Comparison of ENCODE assay signal across 20 cellular contexts in the genomic region with DNA sequence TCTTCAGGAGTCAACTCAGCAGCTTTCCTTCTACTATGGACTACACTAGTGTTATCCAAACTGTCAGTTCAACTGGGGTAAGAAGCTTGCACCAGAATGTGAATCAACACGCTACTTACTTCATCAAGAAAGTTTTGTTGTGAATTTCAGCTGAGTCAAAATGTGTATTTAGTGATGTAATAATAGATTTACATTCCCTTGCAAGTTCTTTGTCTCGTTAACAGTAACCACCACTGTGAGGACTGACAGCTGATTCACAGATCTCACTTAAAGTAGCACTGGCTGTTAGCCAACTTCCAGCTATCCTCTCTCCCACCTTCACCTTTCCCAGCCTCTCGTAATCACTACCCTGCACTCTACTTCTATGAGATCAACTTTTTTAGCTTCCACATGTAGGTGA.
DNase-seq lines count a peak whose midpoint lies in the region; ATAC-seq, FAIRE-seq and TF ChIP-seq lines count a peak whose summit lies in the region.
"Had no signal": no experiment of that assay in that cellular context is flagged by ENCODE, and none has a peak within 500 bp of the region (broad histone marks: within the 10 kb centered on the region; RNA-seq: fewer than 3 reads in every experiment).

No MANE protein-coding gene starts in this region.

- no peaks in the 10 kb centered on the region for H4K20me1 ChIP-seq in astrocyte (ENCODE audit: insufficient read depth, low read length)

- H3K36me3 ChIP-seq in astrocyte (ENCODE audit: insufficient read depth, low read length), result no peaks in the 10 kb centered on the region
- H3K36me3 ChIP-seq in left lung, result no peaks in the 10 kb centered on the region

- H3K4me3 Mint-ChIP-seq in astrocyte (ENCODE audit: unreplicated experiment), result no peak overlapping the region
- H3K4me3 Mint-ChIP-seq: IgD-negative memory B cell had no signal

- intact Hi-C loops in left lung (cut with DNase I), result no loop called here

- H3K27me3 ChIP-seq in astrocyte (ENCODE audit: insufficient read depth, low read length) (no peaks in the 10 kb centered on the region), left lung (no peaks in the 10 kb centered on the region)

- FAIRE-seq in astrocyte (lab: Jason Lieb, UNC), result no peak

- H3K27me3 Mint-ChIP-seq in astrocyte (ENCODE audit: low read depth, unreplicated experiment), result no peaks in the 10 kb centered on the region
- H3K27me3 Mint-ChIP-seq: IgD-negative memory B cell had no signal

- H3K9ac ChIP-seq in astrocyte (ENCODE audit: low read length), result no peak overlapping the region

- no peaks in the 10 kb centered on the region for H3K79me2 ChIP-seq in astrocyte (ENCODE audit: insufficient read depth, low read length)

- H3K4me1 Mint-ChIP-seq in astrocyte (ENCODE audit: low read depth, unreplicated experiment), result peaks cover 2% of the 10 kb centered on the region
- H3K4me1 Mint-ChIP-seq: IgD-negative memory B cell had no signal

- H3K36me3 Mint-ChIP-seq in astrocyte (ENCODE audit: low read depth, unreplicated experiment), result no peaks in the 10 kb centered on the region
- H3K36me3 Mint-ChIP-seq: IgD-negative memory B cell had no signal

- no peak overlapping the region for H3K27ac ChIP-seq in astrocyte (ENCODE audit: low read depth, low read length)
- H3K27ac ChIP-seq in left lung, result no peak overlapping the region
- H3K27ac ChIP-seq: C4-2B had no signal

- no peak overlapping the region for H3K4me3 ChIP-seq in astrocyte (ENCODE audit: insufficient read depth, low read depth, low read length)
- no peak overlapping the region for H3K4me3 ChIP-seq in left lung

- no peak overlapping the region for H3K4me2 ChIP-seq in astrocyte (ENCODE audit: low read length)

- no peaks in the 10 kb centered on the region for H3K9me3 Mint-ChIP-seq in astrocyte (ENCODE audit: unreplicated experiment)
- H3K9me3 Mint-ChIP-seq: IgD-negative memory B cell had no signal

- peaks cover 6% of the 10 kb centered on the region for H3K4me1 ChIP-seq in astrocyte (ENCODE audit: insufficient read depth, low read length)
- no peaks in the 10 kb centered on the region for H3K4me1 ChIP-seq in left lung

- ATAC-seq in HG02610 (IDR thresholded peaks at IDR 0.05; ENCODE audit: unreplicated experiment), result peak; percentile 83
- no peak for ATAC-seq in left lung
- ATAC-seq: Panc1, SK-N-SH treated with all-trans-retinoic acid at 6 μM for 48 hours had no signal

- TF ChIP-seq CTCF in GM10266 (IDR thresholded peaks at IDR 0.05; ENCODE audit: control insufficient read depth, insufficient read depth, low read depth, missing control alignments), result no peak
- TF ChIP-seq CTCF in astrocyte (IDR thresholded peaks at IDR 0.05; ENCODE audit: insufficient read depth, low read depth, low read length), result no peak
- TF ChIP-seq CTCF in left lung (IDR thresholded peaks at IDR 0.05), result no peak

- H3K27ac Mint-ChIP-seq in astrocyte (ENCODE audit: unreplicated experiment), result no peak overlapping the region
- H3K27ac Mint-ChIP-seq: IgD-negative memory B cell had no signal

- DNase-seq in GM10266 (ENCODE audit: extremely low spot score), result peak; percentile 21
- DNase-seq in astrocyte (ENCODE audit: low read depth), result peak; percentile 33
- peak; percentile 0 for DNase-seq in iris pigment epithelial cell (ENCODE audit: low read depth)
- no peak for DNase-seq in glomerular visceral epithelial cell (ENCODE audit: extremely low spot score)
- DNase-seq in HuH-7.5 (ENCODE audit: low spot score), result no peak
- no peak for DNase-seq in Kasumi-1 (lab: John Stamatoyannopoulos, UW)
- DNase-seq in left lung, result no peak
- DNase-seq: GOT3, MV-4-11, NCI-H1417, NCI-H1930, NCI-H2171 treated with DMSO at 0.1 percent for 48 hours, NCI-H446 treated with DMSO at 0.1 percent for 48 hours, SHP77 treated with DMSO at 0.1 percent for 48 hours, T-helper 1 cell had no signal

- H3K9me3 ChIP-seq in astrocyte (ENCODE audit: insufficient read depth, low read depth, low read length) (no peaks in the 10 kb centered on the region), left lung (no peaks in the 10 kb centered on the region)

- no peak overlapping the region for H2AFZ ChIP-seq in astrocyte (ENCODE audit: low read depth, low read length)

Comparison
In these comparisons a context has a peak if more than half of its experiments do, and no peak if none do; other contexts are left out.
1. DNase-seq: peak in GM10266 (single experiment), astrocyte (single experiment) and iris pigment epithelial cell (single experiment); none in glomerular visceral epithelial cell (single experiment), HuH-7.5 (single experiment), Kasumi-1 (0 of 2) and left lung (0 of 2).